9 cellular contexts compared by ENCODE assay signal in the genomic region with DNA sequence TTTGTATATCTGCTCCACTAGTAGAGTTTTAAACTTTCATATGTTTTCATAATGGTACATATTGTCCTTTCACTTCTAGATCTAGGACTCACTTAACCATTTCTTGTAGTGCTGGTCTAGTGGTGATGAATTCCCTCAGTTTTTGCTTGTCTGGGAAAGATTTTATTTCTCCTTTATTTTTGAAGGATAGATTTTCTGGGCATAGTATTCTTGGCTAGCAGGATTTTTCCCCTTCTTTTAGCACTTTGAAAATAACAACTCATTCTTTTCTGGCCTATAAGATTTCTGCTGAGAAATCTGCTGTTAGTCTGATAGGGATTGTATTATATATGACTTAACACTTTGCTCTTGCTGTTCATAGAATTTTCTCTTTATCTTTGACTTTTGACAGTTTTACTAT.
"Had no signal": no experiment of that assay in that cellular context is flagged by ENCODE, and none has a peak within 500 bp of the region (broad histone marks: within the 10 kb centered on the region; RNA-seq: fewer than 3 reads in every experiment).

No MANE protein-coding gene starts in this region.

- H3K27ac ChIP-seq: GM23248 had no signal

- H3K27ac Mint-ChIP-seq: GM23338, H9, HFFc6 had no signal

- H3K4me1 ChIP-seq: HAP-1 had no signal

- DNase-seq: GM23248, GOT3, H7, H9, HCEC 1CT, HFFc6 had no signal

- H3K9me3 ChIP-seq: HAP-1 had no signal

- H3K4me1 Mint-ChIP-seq: GM23338, H9 had no signal

- H3K4me3 ChIP-seq: GM23248, GM23338, HAP-1 had no signal

- H3K36me3 ChIP-seq: HAP-1 had no signal

- H3K4me2 ChIP-seq: GM23338 had no signal

- H3K9ac ChIP-seq: GM23248 had no signal

- H3K4me3 Mint-ChIP-seq: GM23338, H9, HFFc6 had no signal

- FAIRE-seq: H1 had no signal

- H2AFZ ChIP-seq: GM23248, GM23338 had no signal
